1 cellular context compared by ENCODE assay signal in the genomic region with DNA sequence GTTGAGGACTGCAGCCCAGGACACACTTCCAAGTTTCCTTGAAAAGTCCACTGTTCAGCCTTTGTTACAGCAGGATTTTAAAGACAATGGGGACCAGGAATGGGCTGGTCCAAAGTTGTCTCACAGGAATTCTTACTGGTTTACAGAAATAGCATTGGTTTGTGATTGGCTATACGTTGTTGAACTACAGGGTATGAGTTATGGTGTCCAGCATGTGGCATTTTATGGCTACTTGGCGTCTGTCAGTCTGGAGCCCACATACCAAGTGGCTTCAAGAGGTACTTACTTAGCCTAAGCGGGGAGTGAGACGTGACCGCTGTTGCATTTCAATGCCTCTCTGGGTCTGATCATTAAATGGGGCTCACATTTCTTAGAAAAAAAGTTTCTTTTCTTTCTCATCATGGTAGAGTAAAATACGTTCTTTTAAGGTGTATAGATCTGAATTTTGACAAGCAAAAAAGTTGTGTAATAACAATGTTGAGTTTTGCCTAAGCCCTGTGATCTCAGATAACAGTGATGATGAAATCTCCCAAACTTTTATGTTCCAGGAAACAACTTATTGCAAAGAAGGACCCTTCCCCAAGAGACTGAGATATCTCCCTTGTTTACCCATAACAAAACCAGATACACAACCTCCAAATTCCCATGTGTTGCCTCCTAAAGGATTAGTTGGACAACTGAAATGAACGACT.
TF ChIP-seq lines count a peak whose summit lies in the region.

No MANE protein-coding gene starts in this region.

TF ChIP-seq in HepG2, 621 proteins besides CTCF, POLR2A, EP300 and RAD21 (continued from another document):
- TF ChIP-seq GRHL1 (CRISPR knock-in tag; conservative IDR thresholded peaks at IDR 0.05) (no peak), SP5 (CRISPR knock-in tag; IDR thresholded peaks at IDR 0.05; ENCODE audit: borderline replicate concordance, low read depth) (no peak), ARNTL (CRISPR knock-in tag; IDR thresholded peaks at IDR 0.05) (no peak), BORCS8-MEF2B (CRISPR knock-in tag; IDR thresholded peaks at IDR 0.05) (no peak), HCFC1 (IDR thresholded peaks at IDR 0.05; ENCODE audit: low read depth, low read length) (no peak), ZNF430 (CRISPR knock-in tag; IDR thresholded peaks at IDR 0.05) (no peak), ZHX1 (CRISPR knock-in tag; IDR thresholded peaks at IDR 0.05; ENCODE audit: low read depth) (no peak), HOXA5 (CRISPR knock-in tag; IDR thresholded peaks at IDR 0.05) (no peak), ZNF510 (CRISPR knock-in tag; IDR thresholded peaks at IDR 0.05; ENCODE audit: low read depth) (no peak), CBX5 (CRISPR knock-in tag; IDR thresholded peaks at IDR 0.05; ENCODE audit: borderline replicate concordance) (no peak), RFX1 (IDR thresholded peaks at IDR 0.05) (no peak), MTF1 (CRISPR knock-in tag; IDR thresholded peaks at IDR 0.05) (no peak), ZNF781 (CRISPR knock-in tag; IDR thresholded peaks at IDR 0.05; ENCODE audit: borderline replicate concordance, not compliant biosample characterization) (no peak), CBX1 (IDR thresholded peaks at IDR 0.05; ENCODE audit: low read depth) (no peak), NFYC (CRISPR knock-in tag; IDR thresholded peaks at IDR 0.05) (no peak), GATAD2A (CRISPR knock-in tag; IDR thresholded peaks at IDR 0.05) (peak; percentile 53; the same call in 1 of the 2 replicates), GPBP1L1 (CRISPR knock-in tag; IDR thresholded peaks at IDR 0.05) (no peak), ZNF33B (CRISPR knock-in tag; IDR thresholded peaks at IDR 0.05) (no peak)
- TF ChIP-seq, protein P1, sequence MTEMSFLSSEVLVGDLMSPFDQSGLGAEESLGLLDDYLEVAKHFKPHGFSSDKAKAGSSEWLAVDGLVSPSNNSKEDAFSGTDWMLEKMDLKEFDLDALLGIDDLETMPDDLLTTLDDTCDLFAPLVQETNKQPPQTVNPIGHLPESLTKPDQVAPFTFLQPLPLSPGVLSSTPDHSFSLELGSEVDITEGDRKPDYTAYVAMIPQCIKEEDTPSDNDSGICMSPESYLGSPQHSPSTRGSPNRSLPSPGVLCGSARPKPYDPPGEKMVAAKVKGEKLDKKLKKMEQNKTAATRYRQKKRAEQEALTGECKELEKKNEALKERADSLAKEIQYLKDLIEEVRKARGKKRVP (CRISPR knock-in tag; IDR thresholded peaks at IDR 0.05), result peak in 1 of 2 experiments; percentile 55; a peak in 1 of 4 replicates
- TF ChIP-seq, protein P2, sequence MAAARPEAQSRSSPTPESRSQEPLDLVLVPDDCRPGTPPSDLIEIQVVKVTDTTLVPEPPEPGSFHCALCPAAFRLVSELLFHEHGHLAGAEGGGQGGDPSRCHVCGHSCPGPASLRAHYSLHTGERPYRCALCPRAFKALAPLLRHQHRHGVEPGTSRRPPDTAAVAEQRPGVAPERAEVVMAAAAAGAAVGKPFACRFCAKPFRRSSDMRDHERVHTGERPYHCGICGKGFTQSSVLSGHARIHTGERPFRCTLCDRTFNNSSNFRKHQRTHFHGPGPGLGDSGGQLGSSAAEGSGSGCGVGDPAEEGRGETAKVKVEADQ (CRISPR knock-in tag; IDR thresholded peaks at IDR 0.05; ENCODE audit: borderline replicate concordance), result no peak
